25 cellular contexts compared by ENCODE assay signal in genomic region chr6:30836957-30837356, GRCh38. TPM values are rescaled to one million over a fixed set of nuclear protein-coding genes. Genes with fewer than 3 reads are reported as not detected.
DNase-seq lines count a peak whose midpoint lies in the region; ATAC-seq and TF ChIP-seq lines count a peak whose summit lies in the region.
"Had no signal": no experiment of that assay in that cellular context is flagged by ENCODE, and none has a peak within 500 bp of the region (broad histone marks: within the 10 kb centered on the region; RNA-seq: fewer than 3 reads in every experiment).

No MANE protein-coding gene starts in this region.

- DNase-seq in NCI-H446 treated with DMSO at 0.1 percent for 48 hours (lab: John Stamatoyannopoulos, UW) = peak; percentile 59
- DNase-seq in caudate nucleus (lab: John Stamatoyannopoulos, UW) = no peak
- no peak for DNase-seq in omental fat pad (ENCODE audit: low spot score)
- peak; percentile 42 to 75 for DNase-seq in thyroid gland
- no peak for DNase-seq in immature natural killer cell
- DNase-seq in cortex of kidney (lab: John Stamatoyannopoulos, UW) = no peak
- DNase-seq in NCI-H524 treated with DMSO at 0.1 percent for 48 hours (lab: John Stamatoyannopoulos, UW) = no peak
- no peak for DNase-seq in vagina (ENCODE audit: extremely low spot score in 2 of 2)
- DNase-seq: activated CD4-positive, alpha-beta T cell treated with anti-CD3 and anti-CD28 coated beads for 48 hours; activated CD8-positive, alpha-beta memory T cell treated with anti-CD3 and anti-CD28 coated beads for 24 hours; activated effector memory CD4-positive, alpha-beta T cell treated with anti-CD3 and anti-CD28 coated beads, Interleukin-2, amount 50 U/mL, for 16 hours; activated naive CD8-positive, alpha-beta T cell treated with anti-CD3 and anti-CD28 coated beads for 36 hours; activated T-cell treated with anti-CD3 and anti-CD28 coated beads, Interleukin-2, amount 50 U/mL, for 1 hour; brain microvascular endothelial cell; Calu3; effector CD4-positive, alpha-beta T cell; foreskin keratinocyte; mesendoderm; naive thymus-derived CD4-positive, alpha-beta T cell; NCI-H1092 treated with DMSO at 0.1 percent for 48 hours; NCI-H1930; NCI-H774; stimulated activated CD4-positive, alpha-beta T cell treated with anti-CD3 and anti-CD28 coated beads, Interleukin-2, amount 100 ng/mL, for 48 hours had no signal

- H3K27ac Mint-ChIP-seq in immature natural killer cell = peak overlapping the region in 1 of 6 donors; percentile 3
- H3K27ac Mint-ChIP-seq: activated naive CD8-positive, alpha-beta T cell treated with anti-CD3 and anti-CD28 coated beads for 36 hours had no signal

- H3K36me3 ChIP-seq in thyroid gland = no peaks in the 10 kb centered on the region
- no peaks in the 10 kb centered on the region for H3K36me3 ChIP-seq in vagina
- H3K36me3 ChIP-seq: brain microvascular endothelial cell, ovary had no signal

- no peaks in the 10 kb centered on the region for H3K36me3 Mint-ChIP-seq in immature natural killer cell
- H3K36me3 Mint-ChIP-seq: activated naive CD8-positive, alpha-beta T cell treated with anti-CD3 and anti-CD28 coated beads for 36 hours; naive thymus-derived CD4-positive, alpha-beta T cell had no signal

- H3K4me1 ChIP-seq in thyroid gland (peaks cover 21 to 46% of the 10 kb centered on the region in 2 donors), vagina (peaks cover 19% of the 10 kb centered on the region)
- H3K4me1 ChIP-seq: foreskin keratinocyte had no signal

- no peak overlapping the region for H3K4me3 ChIP-seq in thyroid gland (replicated peaks in 1 of 3)
- H3K4me3 ChIP-seq in vagina = no peak overlapping the region
- H3K4me3 ChIP-seq: ovary had no signal

- H3K4me3 Mint-ChIP-seq in immature natural killer cell = no peak overlapping the region
- H3K4me3 Mint-ChIP-seq: activated naive CD8-positive, alpha-beta T cell treated with anti-CD3 and anti-CD28 coated beads for 36 hours had no signal

- H3K27me3 ChIP-seq in thyroid gland = no peaks in the 10 kb centered on the region
- no peaks in the 10 kb centered on the region for H3K27me3 ChIP-seq in vagina
- H3K27me3 ChIP-seq: brain microvascular endothelial cell, foreskin keratinocyte, ovary had no signal

- peaks cover 0 to 2% (median 0%) of the 10 kb centered on the region in 3 donors for H3K27me3 Mint-ChIP-seq in immature natural killer cell (ENCODE audit: low read depth in 3 of 3)
- H3K27me3 Mint-ChIP-seq: activated naive CD8-positive, alpha-beta T cell treated with anti-CD3 and anti-CD28 coated beads for 36 hours; naive thymus-derived CD4-positive, alpha-beta T cell had no signal

- ATAC-seq in omental fat pad (ENCODE audit: low FRiP score) = peak; percentile 5
- ATAC-seq: foreskin keratinocyte; naive thymus-derived CD4-positive, alpha-beta T cell had no signal

- peaks cover 29% of the 10 kb centered on the region in 2 donors for H3K4me1 Mint-ChIP-seq in immature natural killer cell

- H3K9me3 Mint-ChIP-seq in immature natural killer cell = no peaks in the 10 kb centered on the region
- H3K9me3 Mint-ChIP-seq: activated naive CD8-positive, alpha-beta T cell treated with anti-CD3 and anti-CD28 coated beads for 36 hours; naive thymus-derived CD4-positive, alpha-beta T cell had no signal

- TF ChIP-seq POLR2A in thyroid gland (IDR thresholded peaks at IDR 0.05) (no peak), vagina (IDR thresholded peaks at IDR 0.05) (no peak)

- TF ChIP-seq CTCF in omental fat pad (IDR thresholded peaks at IDR 0.05) = no peak
- TF ChIP-seq CTCF in thyroid gland (IDR thresholded peaks at IDR 0.05) = no peak
- TF ChIP-seq CTCF in vagina (IDR thresholded peaks at IDR 0.05) = no peak

- peak overlapping the region; percentile 36 for H3K27ac ChIP-seq in caudate nucleus (ENCODE audit: low read depth, low read length)
- peak overlapping the region; percentile 0 to 76 (median 72) for H3K27ac ChIP-seq in thyroid gland
- no peak overlapping the region for H3K27ac ChIP-seq in vagina
- H3K27ac ChIP-seq: brain microvascular endothelial cell, epithelial cell of prostate, foreskin keratinocyte, ovary had no signal

- WGBS in thyroid gland, 2 donors = 27 to 37% methylated on average over 3 of the region's 3 CpGs

- intact Hi-C loops in thyroid gland (cut with DNase I) (loop anchor here (10.0 kb wide), 1 partner anchor 248 kb away; no protein-coding TSS in a partner anchor), vagina (cut with DNase I) (no loop called here)

- no peaks in the 10 kb centered on the region for H3K9me3 ChIP-seq in thyroid gland
- no peaks in the 10 kb centered on the region for H3K9me3 ChIP-seq in vagina
- H3K9me3 ChIP-seq: ovary had no signal

RNA-seq across cellular contexts. Expression of gene DDR1, which starts 47.4 kb away (rescaled TPM):
- total RNA-seq in omental fat pad = 10 to 100 TPM in 3 of 4 donors, 1 to 10 TPM in 1; 9.9 to 77.3 (median 48.7) TPM
- 100 to 1,000 TPM in 3 of 4 donors, 10 to 100 TPM in 1; 93.4 to 207 (median 131) TPM for total RNA-seq in thyroid gland
- polyA plus RNA-seq in immature natural killer cell = 1 to 10 TPM in 1 of 3 donors, under 1 TPM in 1, not detected in 1; 0.41 to 1.1 TPM
- 71.5 TPM for total RNA-seq in vagina

Comparison
In these comparisons a context has a peak if more than half of its experiments do, and no peak if none do; other contexts are left out.
1. DNase-seq: peak in NCI-H446 treated with DMSO at 0.1 percent for 48 hours (single experiment) and thyroid gland (2 of 2); none in caudate nucleus (0 of 61), omental fat pad (single experiment), immature natural killer cell (0 of 3), cortex of kidney (single experiment), NCI-H524 treated with DMSO at 0.1 percent for 48 hours (single experiment) and vagina (0 of 2).